In genomic region chr20:52340036-52340634, GRCh38 we compare ENCODE assay signal across 15 cellular contexts.
DNase-seq lines count a peak whose midpoint lies in the region; ATAC-seq and TF ChIP-seq lines count a peak whose summit lies in the region.
"Had no signal": no experiment of that assay in that cellular context is flagged by ENCODE, and none has a peak within 500 bp of the region (broad histone marks: within the 10 kb centered on the region; RNA-seq: fewer than 3 reads in every experiment).

No MANE protein-coding gene starts in this region.

- in situ Hi-C loops in HAP-1 (cut with MboI; ENCODE audit: low sequenced_read_pairs), result no loop called here

- DNase-seq in A172 (ENCODE audit: low spot score) (peak; percentile 19), HAP-1 (ENCODE audit: low spot score in 2 of 2) (peak in 1 of 2 experiments; percentile 21), NCI-H69 (lab: John Stamatoyannopoulos, UW) (peak; percentile 90), dermis blood vessel endothelial cell (peak; percentile 13), immature natural killer cell (no peak), Peyer's patch (no peak)
- DNase-seq in activated T-cell treated with anti-CD3 and anti-CD28 coated beads, Interleukin-2, amount 50 U/mL, for 48 hours, result no peak
- DNase-seq: activated CD4-positive, alpha-beta T cell treated with anti-CD3 and anti-CD28 coated beads, Interleukin-2, amount 50 U/mL, for 1 hour; activated naive CD4-positive, alpha-beta T cell treated with anti-CD3 and anti-CD28 coated beads for 36 hours; stimulated activated CD4-positive, alpha-beta T cell treated with anti-CD3 and anti-CD28 coated beads, Interleukin-2, amount 100 ng/mL, for 24 hours; stimulated activated naive CD8-positive, alpha-beta T cell treated with anti-CD3 and anti-CD28 coated beads, Interleukin-15, amount 100 ng/mL, for 72 hours had no signal

- H3K36me3 ChIP-seq in HAP-1 (replicated peaks) (no peaks in the 10 kb centered on the region), Peyer's patch (no peaks in the 10 kb centered on the region)
- H3K36me3 ChIP-seq: SJSA1 had no signal

- no peak for TF ChIP-seq CTCF in Peyer's patch (IDR thresholded peaks at IDR 0.05)

- H3K9me3 Mint-ChIP-seq in immature natural killer cell, result no peaks in the 10 kb centered on the region
- H3K9me3 Mint-ChIP-seq: activated naive CD4-positive, alpha-beta T cell treated with anti-CD3 and anti-CD28 coated beads for 36 hours had no signal

- no peak for TF ChIP-seq POLR2A in Peyer's patch (IDR thresholded peaks at IDR 0.05)

- no peak for ATAC-seq in HG03175 (IDR thresholded peaks at IDR 0.05; ENCODE audit: unreplicated experiment)
- ATAC-seq: stimulated activated naive CD8-positive, alpha-beta T cell treated with anti-CD3 and anti-CD28 coated beads, Interleukin-15, amount 100 ng/mL, for 72 hours had no signal

- H3K4me3 Mint-ChIP-seq in immature natural killer cell, result no peak overlapping the region
- H3K4me3 Mint-ChIP-seq: activated naive CD4-positive, alpha-beta T cell treated with anti-CD3 and anti-CD28 coated beads for 36 hours; B cell; stimulated activated naive CD8-positive, alpha-beta T cell treated with anti-CD3 and anti-CD28 coated beads, Interleukin-15, amount 100 ng/mL, for 72 hours had no signal

- no peaks in the 10 kb centered on the region for H3K36me3 Mint-ChIP-seq in immature natural killer cell

- peak overlapping the region; percentile 7; the same call in 1 of the 2 replicates for H3K4me3 ChIP-seq in HAP-1
- H3K4me3 ChIP-seq in Peyer's patch, result no peak overlapping the region
- H3K4me3 ChIP-seq: SJSA1 had no signal

- H3K27me3 Mint-ChIP-seq in immature natural killer cell (ENCODE audit: low read depth in 3 of 3), result peaks cover 2 to 9% (median 5%) of the 10 kb centered on the region in 3 donors
- H3K27me3 Mint-ChIP-seq: stimulated activated naive CD8-positive, alpha-beta T cell treated with anti-CD3 and anti-CD28 coated beads, Interleukin-15, amount 100 ng/mL, for 72 hours had no signal

- H3K27me3 ChIP-seq in HAP-1 (ENCODE audit: low read depth) (no peaks in the 10 kb centered on the region), Peyer's patch (no peaks in the 10 kb centered on the region)
- H3K27me3 ChIP-seq: SJSA1 had no signal

- H3K4me1 Mint-ChIP-seq in immature natural killer cell, result no peaks in the 10 kb centered on the region
- H3K4me1 Mint-ChIP-seq: B cell; stimulated activated naive CD8-positive, alpha-beta T cell treated with anti-CD3 and anti-CD28 coated beads, Interleukin-15, amount 100 ng/mL, for 72 hours had no signal

- H3K27ac ChIP-seq in Peyer's patch, result no peak overlapping the region
- H3K27ac ChIP-seq: parathyroid adenoma, SJSA1 had no signal

- H3K27ac Mint-ChIP-seq in immature natural killer cell, result no peak overlapping the region
- H3K27ac Mint-ChIP-seq: activated naive CD4-positive, alpha-beta T cell treated with anti-CD3 and anti-CD28 coated beads for 36 hours; B cell had no signal

- H3K9me3 ChIP-seq in HAP-1 (no peaks in the 10 kb centered on the region), Peyer's patch (no peaks in the 10 kb centered on the region)
- H3K9me3 ChIP-seq: SJSA1 had no signal

- no peaks in the 10 kb centered on the region for H3K4me1 ChIP-seq in HAP-1
- H3K4me1 ChIP-seq in Peyer's patch, result no peaks in the 10 kb centered on the region
- H3K4me1 ChIP-seq: parathyroid adenoma, SJSA1 had no signal

Comparison
In these comparisons a context has a peak if more than half of its experiments do, and no peak if none do; other contexts are left out.
1. DNase-seq: peak in A172 (single experiment), NCI-H69 (single experiment) and dermis blood vessel endothelial cell (single experiment); none in immature natural killer cell (0 of 3), activated T-cell treated with anti-CD3 and anti-CD28 coated beads, Interleukin-2, amount 50 U/mL, for 48 hours (0 of 2) and Peyer's patch (0 of 3).